8 cellular contexts compared by ENCODE assay signal in the genomic region with DNA sequence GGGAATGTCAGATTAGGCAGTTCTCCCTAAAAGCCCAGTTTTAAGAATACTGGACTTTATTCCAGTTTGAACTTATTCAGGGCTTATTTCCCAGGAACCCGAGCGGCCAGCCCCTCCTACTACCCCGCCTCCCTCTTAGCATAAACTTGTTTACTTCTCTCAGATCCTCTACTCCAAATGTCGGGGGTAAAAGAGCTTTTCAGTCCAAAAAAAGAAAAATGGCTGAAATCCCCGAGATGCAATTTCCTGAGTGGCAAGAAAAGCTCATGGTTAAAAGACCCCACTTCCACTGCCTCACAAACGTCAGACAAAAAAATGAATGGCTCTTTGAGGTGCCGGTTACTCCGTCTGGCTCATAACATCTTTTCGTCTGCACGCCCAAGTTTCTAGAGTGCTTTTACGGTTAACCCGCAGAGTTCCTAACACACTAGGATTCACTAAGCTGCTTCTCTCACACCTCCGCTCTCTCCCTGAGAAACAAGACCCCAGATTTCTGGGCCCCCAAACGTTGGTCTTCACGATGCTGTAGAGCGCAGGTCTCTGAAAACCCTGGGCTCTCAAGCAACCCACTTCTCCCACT. TPM values are rescaled to one million over a fixed set of nuclear protein-coding genes. Genes with fewer than 3 reads are reported as not detected.
DNase-seq lines count a peak whose midpoint lies in the region; ATAC-seq, FAIRE-seq and TF ChIP-seq lines count a peak whose summit lies in the region.

No MANE protein-coding gene starts in this region.

- H3K36me3 ChIP-seq in PC-3 (ENCODE audit: low read depth, low read length), result peaks cover 21% of the 10 kb centered on the region; the same call in 1 of the 2 replicates

- peak overlapping the region; percentile 95 for H3K4me3 ChIP-seq in PC-3 (ENCODE audit: low read length)

- H4K20me1 ChIP-seq in PC-3 (ENCODE audit: low read length), result peaks cover 5% of the 10 kb centered on the region; the same call in 1 of the 2 replicates

- H3K27ac ChIP-seq in PC-3 (ENCODE audit: low read length), result peak overlapping the region; percentile 90

- no peak for TF ChIP-seq POLR2A in H54 (IDR thresholded peaks at IDR 0.05; ENCODE audit: low read depth, low read length)

- POLR2A ChIA-PET in PC-3 (lab: Charles Lee; ENCODE audit: unreplicated experiment), result interaction anchor here (0.7 kb wide), 2 partner anchors 8 to 164 kb away, joined by 3 to 11 read pairs; no protein-coding TSS in a partner anchor

- H3K9me3 ChIP-seq in PC-3 (ENCODE audit: low read length), result no peaks in the 10 kb centered on the region

- peak overlapping the region; percentile 95 for H3K4me2 ChIP-seq in PC-3 (ENCODE audit: low read length)

- peak; percentile 6 for DNase-seq in COLO668 (lab: John Stamatoyannopoulos, UW; ENCODE audit: unreplicated experiment)
- peak; percentile 26 for DNase-seq in H54 (ENCODE audit: insufficient read length, low spot score)
- DNase-seq in PC-3, result peak; percentile 19
- DNase-seq in cerebellum (ENCODE audit: low spot score), result peak; percentile 48
- peak in 1 of 2 donors; percentile 59 for DNase-seq in left colon
- DNase-seq in stimulated activated naive CD4-positive, alpha-beta T cell treated with Interleukin-2 at 50 U/mL for 16 hours (lab: John Stamatoyannopoulos, UW), result peak; percentile 8
- DNase-seq in GM19239 (ENCODE audit: insufficient read length, low spot score), result no peak

- no peaks in the 10 kb centered on the region for H3K27me3 ChIP-seq in PC-3 (ENCODE audit: low read length)

- CTCF ChIA-PET in PC-3 (lab: Charles Lee), result no interaction called here

- H3K79me2 ChIP-seq in PC-3 (ENCODE audit: low read length), result peaks cover 57% of the 10 kb centered on the region

- BruUV-seq in PC-3 (replicated peaks; lab: Mats Ljungman, UMichigan), result TSS peak; percentile 82

- peak overlapping the region; percentile 95 for H3K9ac ChIP-seq in PC-3 (ENCODE audit: low read length)

- H3K4me1 ChIP-seq in PC-3 (ENCODE audit: insufficient read depth, low read length), result peaks cover 15% of the 10 kb centered on the region

- no peak for FAIRE-seq in H54 (lab: Jason Lieb, UNC)
- no peak for FAIRE-seq in GM19239 (lab: Jason Lieb, UNC)

- H2AFZ ChIP-seq in PC-3 (ENCODE audit: low read length), result peak overlapping the region; percentile 96

- intact Hi-C loops in PC-3 (cut with micrococcal nuclease) (no loop called here), left colon (cut with DNase I, micrococcal nuclease) (loop anchor here in 1 of 2 donors (5.0 kb wide), 1 partner anchor 34 kb away; a partner anchor contains a TSS)

- H3K9me2 ChIP-seq in PC-3 (replicated peaks; ENCODE audit: low read length), result no peaks in the 10 kb centered on the region

- no peak for TF ChIP-seq CTCF in PC-3 (conservative IDR thresholded peaks at IDR 0.05; ENCODE audit: low read depth, low read length)

- no peaks in the 10 kb centered on the region for H3F3A ChIP-seq in PC-3 (ENCODE audit: low read length, unreplicated experiment)

- peak; percentile 25; the same call in 1 of the 2 replicates for ATAC-seq in PC-3
- peak; percentile 52 for ATAC-seq in left colon
- ATAC-seq in HG03460 (IDR thresholded peaks at IDR 0.05; ENCODE audit: unreplicated experiment), result no peak

RNA-seq across cellular contexts. Expression of a gene that starts 0.4 kb away (rescaled TPM):
- 30.5 and 35.6 TPM in 2 replicates for total RNA-seq in PC-3 (2014; rRNA removed)
- 66.6 TPM for total RNA-seq in cerebellum
- total RNA-seq in left colon, result 10 to 100 TPM; 29.6 to 33.8 TPM

RNA-seq across cellular contexts. Expression of a gene that starts 0.9 kb away (rescaled TPM):
- total RNA-seq in PC-3 (2014; rRNA removed), result 55.5 and 59.0 TPM in 2 replicates
- total RNA-seq in cerebellum, result 12.8 TPM
- total RNA-seq in left colon, result 1 to 10 TPM; 4.0 to 6.5 TPM

RNA-seq across cellular contexts. Expression of a gene that starts 35.1 kb away (rescaled TPM):
- total RNA-seq in PC-3 (2014; rRNA removed), result 26.1 and 26.7 TPM in 2 replicates
- total RNA-seq in cerebellum, result 33.3 TPM
- total RNA-seq in left colon, result 10 to 100 TPM; 13.9 to 14.9 TPM

RNA-seq across cellular contexts. Expression of a gene that starts 38.8 kb away (rescaled TPM):
- total RNA-seq in PC-3 (2014; rRNA removed) (0.40 and 0.44 TPM in 2 replicates), cerebellum (14.7 TPM), left colon (1 to 10 TPM in 1 of 2 donors, under 1 TPM in 1; 0.75 to 1.0 TPM)
